In the genomic region with DNA sequence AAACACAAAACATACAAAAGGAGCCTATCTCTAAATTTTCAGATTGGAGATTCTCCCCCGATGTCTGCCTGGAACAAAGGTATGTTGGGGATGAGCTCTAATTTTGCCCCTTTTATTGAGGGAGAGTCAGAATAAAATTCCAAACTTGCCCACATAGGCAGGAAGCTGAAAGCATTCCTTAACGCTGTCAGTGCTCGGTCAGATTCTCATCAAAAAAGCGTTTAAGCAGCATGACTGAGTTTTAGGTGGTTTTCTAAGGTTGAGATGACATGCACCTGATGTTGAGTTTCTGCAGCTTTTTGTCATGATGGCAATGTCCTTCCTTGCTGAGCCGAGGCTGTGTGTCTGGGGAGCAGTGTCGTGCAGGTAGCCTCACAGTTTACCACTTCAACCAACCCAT, we compare ENCODE assay signal across 25 cellular contexts. TPM values are rescaled to one million over a fixed set of nuclear protein-coding genes. Genes with fewer than 3 reads are reported as not detected.
"Had no signal": no experiment of that assay in that cellular context is flagged by ENCODE, and none has a peak within 500 bp of the region (broad histone marks: within the 10 kb centered on the region; RNA-seq: fewer than 3 reads in every experiment).

No MANE protein-coding gene starts in this region.

- H3K4me1 ChIP-seq: lower lobe of right lung, pancreas, uterus had no signal

- H3K4me2 ChIP-seq: hepatocyte had no signal

- H3K36me3 Mint-ChIP-seq: natural killer cell; stimulated activated effector memory CD8-positive, alpha-beta T cell treated with anti-CD3 and anti-CD28 coated beads, Interleukin-12 subunit alpha, Interleukin-12 subunit beta, amount 100 ng/mL, for 72 hours had no signal

- H3K27ac ChIP-seq: hepatocyte, lower lobe of right lung, neutrophil, pancreas, right atrium auricular region, sigmoid colon, thoracic aorta, tibial nerve, upper lobe of right lung, uterus had no signal

- H2AFZ ChIP-seq: hepatocyte had no signal

- H3K27me3 ChIP-seq: hepatocyte, neutrophil, pancreas, right atrium auricular region, sigmoid colon, tibial nerve, upper lobe of right lung, uterus had no signal

- H3K4me1 Mint-ChIP-seq: natural killer cell; stimulated activated effector memory CD8-positive, alpha-beta T cell treated with anti-CD3 and anti-CD28 coated beads, Interleukin-12 subunit alpha, Interleukin-12 subunit beta, amount 100 ng/mL, for 72 hours had no signal

- H3K4me3 ChIP-seq: hepatocyte, lower lobe of right lung, pancreas, right atrium auricular region, sigmoid colon, thoracic aorta, tibial nerve, upper lobe of right lung, uterus had no signal

- H3K9me3 Mint-ChIP-seq: effector memory CD8-positive, alpha-beta T cell; natural killer cell; stimulated activated effector memory CD8-positive, alpha-beta T cell treated with anti-CD3 and anti-CD28 coated beads, Interleukin-12 subunit alpha, Interleukin-12 subunit beta, amount 100 ng/mL, for 72 hours had no signal

- H3K9me3 ChIP-seq: lower lobe of right lung, neutrophil, pancreas, sigmoid colon, thoracic aorta, tibial nerve, upper lobe of right lung, uterus had no signal

- H3K27ac Mint-ChIP-seq: effector memory CD8-positive, alpha-beta T cell; natural killer cell; progenitor cell of endocrine pancreas; stimulated activated effector memory CD8-positive, alpha-beta T cell treated with anti-CD3 and anti-CD28 coated beads, Interleukin-12 subunit alpha, Interleukin-12 subunit beta, amount 100 ng/mL, for 72 hours had no signal

- H3K36me3 ChIP-seq: lower lobe of right lung, neutrophil, pancreas, right atrium auricular region, sigmoid colon, thoracic aorta, upper lobe of right lung, uterus had no signal

- DNase-seq: cerebellar nuclear complex; cortex of kidney; effector memory CD8-positive, alpha-beta T cell; erythroblast; head of caudate nucleus; left ventricle myocardium superior; lower lobe of right lung; natural killer cell; pancreas; sigmoid colon; stimulated activated CD4-positive, alpha-beta T cell treated with anti-CD3 and anti-CD28 coated beads, Interleukin-2, amount 100 ng/mL, for 24 hours; stimulated activated CD4-positive, alpha-beta T cell treated with anti-CD3 and anti-CD28 coated beads, Interleukin-4, amount 100 ng/mL, for 24 hours; stimulated activated naive CD8-positive, alpha-beta T cell treated with anti-CD3 and anti-CD28 coated beads, Interleukin-15, Interleukin-2, amounts not matched to agents 100 U/mL and 50 U/mL, for 24 hours; substantia nigra; upper lobe of right lung; uterus had no signal

- H3K4me3 Mint-ChIP-seq: effector memory CD8-positive, alpha-beta T cell; natural killer cell; stimulated activated effector memory CD8-positive, alpha-beta T cell treated with anti-CD3 and anti-CD28 coated beads, Interleukin-12 subunit alpha, Interleukin-12 subunit beta, amount 100 ng/mL, for 72 hours had no signal

RNA-seq across cellular contexts. Expression of a gene that starts 48.4 kb away (rescaled TPM):
- total RNA-seq: mononuclear cell, natural killer cell, progenitor cell of endocrine pancreas had no signal
- polyA plus RNA-seq: neural cell had no signal
